Comparison of ENCODE assay signal across 22 cellular contexts in genomic region chr16:15658556-15658955, GRCh38. TPM values are rescaled to one million over a fixed set of nuclear protein-coding genes. Genes with fewer than 3 reads are reported as not detected.
DNase-seq lines count a peak whose midpoint lies in the region; ATAC-seq and TF ChIP-seq lines count a peak whose summit lies in the region.
"Had no signal": no experiment of that assay in that cellular context is flagged by ENCODE, and none has a peak within 500 bp of the region (broad histone marks: within the 10 kb centered on the region; RNA-seq: fewer than 3 reads in every experiment).

No MANE protein-coding gene starts in this region.

- peaks cover 39% of the 10 kb centered on the region for H3K4me1 Mint-ChIP-seq in T-helper 1 cell treated with Interleukin-12 subunit alpha and Interleukin-12 subunit beta and Interleukin-4 antibody, amounts not matched to agents 30 μg/mL and 1 μg/mL, for 36 hours (ENCODE audit: low read depth)
- H3K4me1 Mint-ChIP-seq in CD8-positive, alpha-beta memory T cell = peaks cover 44 to 75% (median 65%) of the 10 kb centered on the region in 3 donors
- H3K4me1 Mint-ChIP-seq in activated CD8-positive, alpha-beta T cell treated with anti-CD3 and anti-CD28 coated beads, Interleukin-2, amount 10 ng/mL, durations not matched to agents 7 days and 5 days (ENCODE audit: low read depth) = peaks cover 53% of the 10 kb centered on the region
- peaks cover 29 to 69% (median 61%) of the 10 kb centered on the region in 3 donors for H3K4me1 Mint-ChIP-seq in naive B cell
- H3K4me1 Mint-ChIP-seq: endodermal cell had no signal

- peaks cover 36% of the 10 kb centered on the region for H3K36me3 Mint-ChIP-seq in T-helper 1 cell treated with Interleukin-12 subunit alpha and Interleukin-12 subunit beta and Interleukin-4 antibody, amounts not matched to agents 30 μg/mL and 1 μg/mL, for 36 hours (ENCODE audit: low read depth)
- peaks cover 0 to 52% (median 11%) of the 10 kb centered on the region in 3 donors for H3K36me3 Mint-ChIP-seq in CD8-positive, alpha-beta memory T cell
- peaks cover 65% of the 10 kb centered on the region for H3K36me3 Mint-ChIP-seq in activated CD8-positive, alpha-beta T cell treated with anti-CD3 and anti-CD28 coated beads, Interleukin-2, amount 10 ng/mL, durations not matched to agents 7 days and 5 days (ENCODE audit: low read depth)
- peaks cover 0 to 8% of the 10 kb centered on the region in 2 donors for H3K36me3 Mint-ChIP-seq in naive B cell

- no peaks in the 10 kb centered on the region for H3K27me3 ChIP-seq in CD8-positive, alpha-beta memory T cell (ENCODE audit: insufficient read depth, low read length, poor library complexity, severe bottlenecking)
- no peaks in the 10 kb centered on the region for H3K27me3 ChIP-seq in colonic mucosa
- no peaks in the 10 kb centered on the region for H3K27me3 ChIP-seq in heart left ventricle
- H3K27me3 ChIP-seq: upper lobe of left lung had no signal

- peaks cover 26% of the 10 kb centered on the region for H3K4me1 ChIP-seq in CD8-positive, alpha-beta memory T cell (ENCODE audit: insufficient read depth, low read length)
- no peaks in the 10 kb centered on the region for H3K4me1 ChIP-seq in colonic mucosa
- H3K4me1 ChIP-seq in heart left ventricle = peaks cover 0 to 44% (median 15%) of the 10 kb centered on the region in 12 donors

- WGBS in heart left ventricle, 4 donors = 85 to 97% (median 91%) methylated on average over 5 of the region's 5 CpGs

- TF ChIP-seq CTCF in colonic mucosa (IDR thresholded peaks at IDR 0.05) = no peak
- TF ChIP-seq CTCF in heart left ventricle (IDR thresholded peaks at IDR 0.05) = no peak

- H3K9me3 Mint-ChIP-seq in T-helper 1 cell treated with Interleukin-12 subunit alpha and Interleukin-12 subunit beta and Interleukin-4 antibody, amounts not matched to agents 30 μg/mL and 1 μg/mL, for 36 hours = no peaks in the 10 kb centered on the region
- no peaks in the 10 kb centered on the region for H3K9me3 Mint-ChIP-seq in CD8-positive, alpha-beta memory T cell
- no peaks in the 10 kb centered on the region for H3K9me3 Mint-ChIP-seq in activated CD8-positive, alpha-beta T cell treated with anti-CD3 and anti-CD28 coated beads, Interleukin-2, amount 10 ng/mL, durations not matched to agents 7 days and 5 days (ENCODE audit: insufficient read depth)
- H3K9me3 Mint-ChIP-seq in naive B cell = peaks cover 0 to 4% (median 0%) of the 10 kb centered on the region in 7 donors
- H3K9me3 Mint-ChIP-seq: endodermal cell, nephron progenitor cell had no signal

- H3K4me3 Mint-ChIP-seq in T-helper 1 cell treated with Interleukin-12 subunit alpha and Interleukin-12 subunit beta and Interleukin-4 antibody, amounts not matched to agents 30 μg/mL and 1 μg/mL, for 36 hours = peak overlapping the region; percentile 39
- peak overlapping the region; percentile 8 to 78 (median 47) for H3K4me3 Mint-ChIP-seq in CD8-positive, alpha-beta memory T cell
- peak overlapping the region; percentile 36 for H3K4me3 Mint-ChIP-seq in activated CD8-positive, alpha-beta T cell treated with anti-CD3 and anti-CD28 coated beads, Interleukin-2, amount 10 ng/mL, durations not matched to agents 7 days and 5 days
- peak overlapping the region; percentile 56 to 80 (median 71) for H3K4me3 Mint-ChIP-seq in naive B cell
- H3K4me3 Mint-ChIP-seq: endodermal cell, nephron progenitor cell had no signal

- TF ChIP-seq POLR2A in heart left ventricle (IDR thresholded peaks at IDR 0.05) = no peak

- H3K4me3 ChIP-seq in CD8-positive, alpha-beta memory T cell (ENCODE audit: low read length) = no peak overlapping the region
- H3K4me3 ChIP-seq in colonic mucosa = no peak overlapping the region
- no peak overlapping the region for H3K4me3 ChIP-seq in heart left ventricle
- H3K4me3 ChIP-seq: upper lobe of left lung had no signal

- no peak overlapping the region for H3K9ac ChIP-seq in colonic mucosa (ENCODE audit: low read depth in 2 of 2, low read length in 2 of 2)

- no peaks in the 10 kb centered on the region for H3K27me3 Mint-ChIP-seq in T-helper 1 cell treated with Interleukin-12 subunit alpha and Interleukin-12 subunit beta and Interleukin-4 antibody, amounts not matched to agents 30 μg/mL and 1 μg/mL, for 36 hours (ENCODE audit: low read depth)
- no peaks in the 10 kb centered on the region for H3K27me3 Mint-ChIP-seq in CD8-positive, alpha-beta memory T cell
- H3K27me3 Mint-ChIP-seq in activated CD8-positive, alpha-beta T cell treated with anti-CD3 and anti-CD28 coated beads, Interleukin-2, amount 10 ng/mL, durations not matched to agents 7 days and 5 days (ENCODE audit: low read depth) = no peaks in the 10 kb centered on the region
- H3K27me3 Mint-ChIP-seq in naive B cell = no peaks in the 10 kb centered on the region

- H3K27ac ChIP-seq in CD8-positive, alpha-beta memory T cell (ENCODE audit: low read depth, low read length) = no peak overlapping the region
- H3K27ac ChIP-seq in colonic mucosa (no peak overlapping the region), heart left ventricle (peak overlapping the region in 1 of 12 donors; percentile 44)
- H3K27ac ChIP-seq: 22Rv1, upper lobe of left lung, VCaP had no signal

- H3K9me3 ChIP-seq in CD8-positive, alpha-beta memory T cell (ENCODE audit: low read length) = no peaks in the 10 kb centered on the region
- no peaks in the 10 kb centered on the region for H3K9me3 ChIP-seq in colonic mucosa
- H3K9me3 ChIP-seq in heart left ventricle = no peaks in the 10 kb centered on the region
- H3K9me3 ChIP-seq: upper lobe of left lung had no signal

- H3K36me3 ChIP-seq in CD8-positive, alpha-beta memory T cell (ENCODE audit: insufficient read depth, low read length) = peaks cover 6% of the 10 kb centered on the region
- no peaks in the 10 kb centered on the region for H3K36me3 ChIP-seq in colonic mucosa
- H3K36me3 ChIP-seq in heart left ventricle = peaks cover 0 to 18% (median 0%) of the 10 kb centered on the region in 9 donors

- peak overlapping the region; percentile 80 for H3K27ac Mint-ChIP-seq in T-helper 1 cell treated with Interleukin-12 subunit alpha and Interleukin-12 subunit beta and Interleukin-4 antibody, amounts not matched to agents 30 μg/mL and 1 μg/mL, for 36 hours
- H3K27ac Mint-ChIP-seq in CD8-positive, alpha-beta memory T cell = peak overlapping the region; percentile 75 to 98 (median 88)
- H3K27ac Mint-ChIP-seq in activated CD8-positive, alpha-beta T cell treated with anti-CD3 and anti-CD28 coated beads, Interleukin-2, amount 10 ng/mL, durations not matched to agents 7 days and 5 days = peak overlapping the region; percentile 90
- H3K27ac Mint-ChIP-seq in naive B cell = peak overlapping the region; percentile 83 to 97 (median 94)

- intact Hi-C loops in colonic mucosa (cut with DNase I) (no loop called here), heart left ventricle (cut with DNase I) (no loop called here)

- POLR2A ChIA-PET in CD8-positive, alpha-beta memory T cell (lab: Charles Lee) = interaction anchor here (2.0 kb wide), 1 partner anchor 16 kb away, joined by 12 read pairs; the partner anchor contains the start of gene MARF1
- POLR2A ChIA-PET in activated CD8-positive, alpha-beta T cell treated with anti-CD3 and anti-CD28 coated beads, Interleukin-2, amount 10 ng/mL, durations not matched to agents 7 days and 5 days (lab: Charles Lee) = interaction anchor here (0.6 to 2.6 kb wide), 5 partner anchors 9 to 247 kb away, joined by 3 to 11 read pairs (median 7); partner anchors contain the start of genes MARF1 and NDE1

- DNase-seq in T-helper 1 cell (no peak), naive B cell (no peak), activated gamma-delta T cell treated with Interleukin-2 at 50 U/mL for 16 hours (no peak), colonic mucosa (no peak), heart left ventricle (no peak)
- DNase-seq in CD8-positive, alpha-beta memory T cell = no peak
- no peak for DNase-seq in activated CD8-positive, alpha-beta T cell treated with anti-CD3 and anti-CD28 coated beads, Interleukin-2, amount 10 ng/mL, durations not matched to agents 7 days and 5 days
- DNase-seq: activated CD8-positive, alpha-beta memory T cell treated with anti-CD3 and anti-CD28 coated beads, Interleukin-2, amount 50 U/mL, for 4 hours; amygdala; C1 segment of cervical spinal cord; cerebellar nuclear complex; DMS79 treated with DMSO at 0.1 percent for 48 hours; NCI-H1417; NCI-H2171; NCI-H748 treated with DMSO at 0.1 percent for 48 hours; nephron progenitor cell; stimulated activated CD4-positive, alpha-beta T cell treated with anti-CD3 and anti-CD28 coated beads, Interleukin-12 subunit alpha, Interleukin-12 subunit beta, amount 100 ng/mL, for 4 hours; upper lobe of left lung had no signal

- CTCF ChIA-PET in CD8-positive, alpha-beta memory T cell (lab: Charles Lee) = interaction anchor here (0.7 to 3.5 kb wide), 3 partner anchors 9 to 69 kb away, joined by 3 to 18 read pairs (median 6); partner anchors contain the start of gene MARF1
- CTCF ChIA-PET in activated CD8-positive, alpha-beta T cell treated with anti-CD3 and anti-CD28 coated beads, Interleukin-2, amount 10 ng/mL, durations not matched to agents 7 days and 5 days (lab: Charles Lee) = interaction anchor here (0.6 to 3.5 kb wide), 5 partner anchors 7 to 46 kb away, joined by 3 to 17 read pairs (median 4); partner anchors contain the start of gene MARF1

- ATAC-seq in activated CD8-positive, alpha-beta T cell treated with anti-CD3 and anti-CD28 coated beads, Interleukin-2, amount 10 ng/mL, durations not matched to agents 7 days and 5 days = no peak
- ATAC-seq in naive B cell (ENCODE audit: low read depth in 2 of 2) = no peak
- no peak for ATAC-seq in heart left ventricle

RNA-seq across cellular contexts. Expression of gene NDE1, which starts 8.5 kb away (rescaled TPM):
- 100 to 1,000 TPM; 113 to 123 TPM for total RNA-seq in CD8-positive, alpha-beta memory T cell
- 55.9 TPM for polyA plus RNA-seq in CD8-positive, alpha-beta memory T cell
- total RNA-seq in activated CD8-positive, alpha-beta T cell treated with anti-CD3 and anti-CD28 coated beads, Interleukin-2, amount 10 ng/mL, durations not matched to agents 7 days and 5 days = 100 to 1,000 TPM; 140 to 141 TPM
- polyA plus RNA-seq in naive B cell (ENCODE audit: low read depth in 6 of 6) (10 to 100 TPM; 12.8 to 65.6 (median 38.0) TPM), heart left ventricle (10 to 100 TPM in 1 of 2 donors, 1 to 10 TPM in 1; 5.9 to 17.3 TPM)
- total RNA-seq in colonic mucosa (10 to 100 TPM; 38.5 to 50.3 TPM), heart left ventricle (10 to 100 TPM; 13.6 to 32.3 (median 20.4) TPM)

RNA-seq across cellular contexts. Expression of gene MARF1, which starts 15.6 kb away (rescaled TPM):
- 10 to 100 TPM; 69.0 to 75.3 TPM for total RNA-seq in CD8-positive, alpha-beta memory T cell
- polyA plus RNA-seq in CD8-positive, alpha-beta memory T cell = 16.9 TPM
- 10 to 100 TPM; 62.7 to 64.5 TPM for total RNA-seq in activated CD8-positive, alpha-beta T cell treated with anti-CD3 and anti-CD28 coated beads, Interleukin-2, amount 10 ng/mL, durations not matched to agents 7 days and 5 days
- polyA plus RNA-seq in naive B cell (ENCODE audit: low read depth in 6 of 6) (10 to 100 TPM; 28.6 to 54.3 (median 34.5) TPM), heart left ventricle (10 to 100 TPM; 11.4 to 17.5 TPM)
- total RNA-seq in colonic mucosa (10 to 100 TPM; 53.0 to 71.6 TPM), heart left ventricle (10 to 100 TPM; 24.1 to 61.3 (median 43.1) TPM)
